In genomic region chr5:783881-784427, GRCh38 we compare ENCODE assay signal across 8 cellular contexts. TPM values are rescaled to one million over a fixed set of nuclear protein-coding genes. Genes with fewer than 3 reads are reported as not detected.
DNase-seq lines count a peak whose midpoint lies in the region; ATAC-seq and TF ChIP-seq lines count a peak whose summit lies in the region.
"Not testable (repeated sequence)": the region's sequence is repeated elsewhere in the genome, so short reads cannot be mapped to it uniquely, and the experiment has no call there.

No MANE protein-coding gene starts in this region.

- H3K27me3 ChIP-seq in duodenal mucosa (ENCODE audit: control insufficient read depth in 1 of 2, insufficient read depth in 2 of 2, low read length in 2 of 2); ovary; tibial nerve: not testable (repeated sequence)

- H3K9ac ChIP-seq in ES-I3 (ENCODE audit: low read depth, low read length) (peak overlapping the region; percentile 28; the same call in 1 of the 2 replicates), duodenal mucosa (ENCODE audit: low read depth in 1 of 2, low read length in 2 of 2) (peak overlapping the region; percentile 10 to 57)

- TF ChIP-seq EP300 in ovary (IDR thresholded peaks at IDR 0.05); tibial nerve (IDR thresholded peaks at IDR 0.05): not testable (repeated sequence)

- H3K4me3 ChIP-seq in duodenal mucosa (ENCODE audit: low read depth in 1 of 2, low read length in 2 of 2) (peak overlapping the region; percentile 52 to 66), ovary (peak overlapping the region; percentile 52), tibial nerve (peak overlapping the region; percentile 39 to 64 (median 50))

- DNase-seq in NCI-H69 (lab: John Stamatoyannopoulos, UW) (peak; percentile 64), iPS-NIHi11 (ENCODE audit: low spot score) (peak; percentile 10), ovary (peak; percentile 38 to 62 (median 48))
- peak; percentile 63 for DNase-seq in activated T-cell treated with anti-CD3 and anti-CD28 coated beads, Interleukin-2, amount 50 U/mL, for 1 hour
- not testable (repeated sequence) for DNase-seq in tibial nerve (ENCODE audit: low spot score in 2 of 2)

- WGBS in ovary, 3 donors: 0 to 1% (median 1%) methylated on average over 43 of the region's 43 CpGs
- WGBS in tibial nerve, 2 donors: 0 to 3% methylated on average over 37 to 39 of the region's 43 CpGs

- not testable (repeated sequence) for H3K36me3 ChIP-seq in ES-I3 (ENCODE audit: insufficient read depth, low read length); duodenal mucosa (ENCODE audit: control insufficient read depth in 1 of 2, insufficient read depth in 2 of 2, low read length in 2 of 2); ovary; tibial nerve

- peak; percentile 7 for ATAC-seq in HG03039 (IDR thresholded peaks at IDR 0.05; ENCODE audit: unreplicated experiment)

- not testable (repeated sequence) for H3K9me3 ChIP-seq in ES-I3 (ENCODE audit: control insufficient read depth, insufficient read depth, low read length); duodenal mucosa (ENCODE audit: control insufficient read depth in 1 of 2, low read length in 2 of 2); ovary; tibial nerve

- TF ChIP-seq CTCF in ovary (IDR thresholded peaks at IDR 0.05); tibial nerve (IDR thresholded peaks at IDR 0.05): not testable (repeated sequence)

- H3K27ac ChIP-seq in duodenal mucosa (ENCODE audit: low read depth, low read length); ovary; tibial nerve: not testable (repeated sequence)

- not testable (repeated sequence) for H3K4me1 ChIP-seq in ES-I3 (ENCODE audit: insufficient read depth, low read length); duodenal mucosa (ENCODE audit: control insufficient read depth in 1 of 2, insufficient read depth in 2 of 2, low read length in 2 of 2); ovary (ENCODE audit: insufficient read depth)
- peaks cover 0 to 23% (median 9%) of the 10 kb centered on the region in 4 donors for H3K4me1 ChIP-seq in tibial nerve

- intact Hi-C loops in ovary (cut with DNase I): not testable (repeated sequence)

- TF ChIP-seq POLR2A in ovary (IDR thresholded peaks at IDR 0.05); tibial nerve (IDR thresholded peaks at IDR 0.05): not testable (repeated sequence)

RNA-seq across cellular contexts. Expression of gene ZDHHC11B, which starts 0.6 kb away (rescaled TPM):
- 1 to 10 TPM; 1.7 to 8.0 (median 2.4) TPM for total RNA-seq in ovary
- polyA plus RNA-seq in ovary: 1 to 10 TPM; 1.7 to 2.9 TPM
- total RNA-seq in tibial nerve: 1 to 10 TPM in 2 of 4 donors, under 1 TPM in 1, not detected in 1; 0.39 to 2.1 (median 1.5) TPM
